In the genomic region with DNA sequence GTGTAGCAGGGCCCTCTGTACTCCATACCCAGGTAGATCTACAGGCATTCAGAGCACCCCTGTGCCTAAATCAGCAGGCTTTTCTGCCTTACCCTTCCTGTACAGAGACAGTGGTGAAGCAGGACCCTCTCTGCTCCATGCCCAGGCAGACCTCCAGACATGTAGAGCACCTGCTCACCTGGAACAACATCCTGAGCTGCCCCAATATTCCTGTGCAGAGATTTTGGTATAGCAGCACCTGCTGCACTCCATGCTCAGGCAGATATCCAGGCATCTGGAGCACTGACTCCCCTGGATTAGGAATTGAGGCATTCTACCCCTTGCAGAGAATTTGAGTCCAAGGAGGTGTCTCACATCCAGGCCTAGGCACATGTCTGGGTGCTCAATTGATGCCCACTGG, we compare ENCODE assay signal across 6 cellular contexts. TPM values are rescaled to one million over a fixed set of nuclear protein-coding genes. Genes with fewer than 3 reads are reported as not detected.
"Had no signal": no experiment of that assay in that cellular context is flagged by ENCODE, and none has a peak within 500 bp of the region (broad histone marks: within the 10 kb centered on the region; RNA-seq: fewer than 3 reads in every experiment).

No MANE protein-coding gene starts in this region.

- H3K4me3 Mint-ChIP-seq: H9 had no signal

- ATAC-seq: K562 had no signal

- H3K9me3 Mint-ChIP-seq: H9 had no signal

- DNase-seq: GOT3, H9, HCEC 1CT, IMR-90, KG1 had no signal

- H3K4me3 ChIP-seq: K562 had no signal

RNA-seq across cellular contexts. Expression of a gene that starts 12.6 kb away (rescaled TPM):
- total RNA-seq: IMR-90, K562 had no signal
- polyA plus RNA-seq: IMR-90, K562 had no signal
